8 cellular contexts compared by ENCODE assay signal in the genomic region with DNA sequence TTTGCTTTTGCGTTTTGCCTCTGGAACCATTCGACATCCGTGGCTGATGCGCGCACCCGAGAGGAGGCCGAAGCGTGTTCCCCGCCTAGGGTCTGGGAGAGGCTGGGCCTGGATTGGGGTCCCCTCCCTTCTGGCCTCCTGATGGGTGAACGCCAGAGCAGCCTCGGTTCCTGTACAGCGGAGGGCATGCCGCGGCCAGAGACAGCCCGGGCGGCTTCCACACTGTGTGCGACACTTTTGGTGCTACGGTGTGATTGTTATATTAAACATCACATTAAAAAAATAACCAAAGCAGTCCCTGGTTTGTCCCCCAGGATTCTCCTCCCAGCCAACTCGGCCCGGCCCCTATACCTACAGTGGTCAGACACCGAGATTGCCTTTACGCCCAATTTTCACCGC. TPM values are rescaled to one million over a fixed set of nuclear protein-coding genes. Genes with fewer than 3 reads are reported as not detected.
DNase-seq lines count a peak whose midpoint lies in the region; ATAC-seq and TF ChIP-seq lines count a peak whose summit lies in the region.

No MANE protein-coding gene starts in this region.

- no peak for ATAC-seq in GM21737 (IDR thresholded peaks at IDR 0.05; ENCODE audit: unreplicated experiment)

- H3K4me3 ChIP-seq in ascending aorta (peak overlapping the region; percentile 47 to 72), mesodermal cell (ENCODE audit: extremely low read depth, insufficient read depth, low read length, poor library complexity, severe bottlenecking) (peak overlapping the region; percentile 44), urinary bladder (ENCODE audit: low read depth, low read length) (peak overlapping the region; percentile 60)

- WGBS in mesodermal cell (ENCODE audit: insufficient coverage in 2 of 2), 2 experiments = 57 to 68% methylated on average over 12 to 14 of the region's 23 CpGs
- WGBS in urinary bladder = 77% methylated on average over 23 of the region's 23 CpGs

- H3K36me3 ChIP-seq in ascending aorta (no peaks in the 10 kb centered on the region), mesodermal cell (ENCODE audit: control insufficient read depth, insufficient read depth, low read length) (no peaks in the 10 kb centered on the region), urinary bladder (ENCODE audit: insufficient read depth) (no peaks in the 10 kb centered on the region)

- peaks cover 9% of the 10 kb centered on the region for H3K27me3 ChIP-seq in ascending aorta

- intact Hi-C loops in ascending aorta (cut with DNase I) = loop anchor here (2.0 to 10.0 kb wide), 2 partner anchors 473 to 1265 kb away; no protein-coding TSS in a partner anchor

- TF ChIP-seq CTCF in ascending aorta (IDR thresholded peaks at IDR 0.05) = no peak

- DNase-seq in activated T-cell treated with anti-CD3 and anti-CD28 coated beads, Interleukin-2, amount 50 U/mL, for 1 hour = peak; percentile 55
- no peak for DNase-seq in activated T-cell treated with anti-CD3 and anti-CD28 coated beads for 4 hours
- DNase-seq in ascending aorta (ENCODE audit: low spot score in 2 of 2) = peak in 1 of 2 donors; percentile 63
- DNase-seq in Ammon's horn (ENCODE audit: low spot score) = no peak
- DNase-seq in HK-2 (ENCODE audit: unreplicated experiment) = no peak

- H3K4me1 ChIP-seq in ascending aorta (peaks cover 3 to 4% of the 10 kb centered on the region in 2 donors), mesodermal cell (ENCODE audit: control insufficient read depth, insufficient read depth, low read length, poor library complexity, severe bottlenecking) (peaks cover 4% of the 10 kb centered on the region), urinary bladder (ENCODE audit: insufficient read depth) (no peaks in the 10 kb centered on the region)

- H3K27ac ChIP-seq in ascending aorta (no peak overlapping the region), mesodermal cell (ENCODE audit: low read depth, low read length, severe bottlenecking) (no peak overlapping the region), urinary bladder (ENCODE audit: low read depth) (peak overlapping the region; percentile 56)

- H3K9me3 ChIP-seq in ascending aorta (no peaks in the 10 kb centered on the region), mesodermal cell (ENCODE audit: control insufficient read depth, low read length) (no peaks in the 10 kb centered on the region)

RNA-seq across cellular contexts. Expression of a gene that starts 3.7 kb away (rescaled TPM):
- total RNA-seq in ascending aorta = 12.0 TPM
- 2.8 TPM for polyA plus RNA-seq in mesodermal cell (2013, experiment 1 of 2)
- polyA plus RNA-seq in mesodermal cell (2013, experiment 2 of 2) = 3.2 TPM
- total RNA-seq in urinary bladder = 3.7 TPM
- polyA plus RNA-seq in urinary bladder = 14.2 TPM

RNA-seq across cellular contexts. Expression of a gene that starts 5.2 kb away (rescaled TPM):
- not detected for total RNA-seq in ascending aorta
- 11.6 TPM for polyA plus RNA-seq in mesodermal cell (2013, experiment 1 of 2)
- 11.2 TPM for polyA plus RNA-seq in mesodermal cell (2013, experiment 2 of 2)
- 19.8 TPM for total RNA-seq in urinary bladder
- polyA plus RNA-seq in urinary bladder = 20.5 TPM

RNA-seq across cellular contexts. Expression of a gene that starts 7.8 kb away (rescaled TPM):
- total RNA-seq in ascending aorta (14.4 TPM), urinary bladder (9.0 TPM)
- polyA plus RNA-seq in mesodermal cell (2013, experiment 1 of 2) = 7.0 TPM
- polyA plus RNA-seq in mesodermal cell (2013, experiment 2 of 2) = 5.9 TPM
- polyA plus RNA-seq in urinary bladder = 11.4 TPM

RNA-seq across cellular contexts. Expression of a gene that starts 12.6 kb away (rescaled TPM):
- 15.3 TPM for total RNA-seq in ascending aorta
- polyA plus RNA-seq in mesodermal cell (2013, experiment 1 of 2) = 4.2 TPM
- 2.2 TPM for polyA plus RNA-seq in mesodermal cell (2013, experiment 2 of 2)
- 8.4 TPM for total RNA-seq in urinary bladder
- 4.4 TPM for polyA plus RNA-seq in urinary bladder

RNA-seq across cellular contexts. Expression of a gene that starts 14.0 kb away (rescaled TPM):
- total RNA-seq in ascending aorta = not detected
- polyA plus RNA-seq in mesodermal cell (2013, experiment 1 of 2) = 5.6 TPM
- 6.2 TPM for polyA plus RNA-seq in mesodermal cell (2013, experiment 2 of 2)
- total RNA-seq in urinary bladder = 23.2 TPM
- polyA plus RNA-seq in urinary bladder = 44.9 TPM

Comparison
In these comparisons a context has a peak if more than half of its experiments do, and no peak if none do; other contexts are left out.
1. RNA of a gene that starts 5.2 kb away (total RNA-seq): 19.8 TPM in urinary bladder (single experiment); not detected in ascending aorta (single experiment); every median in the first group is over 10 times any median in the second.
2. Peak in every context shown above with its lines, with median percentiles within 50 percentile points of each other: H3K4me3 ChIP-seq.